8 cellular contexts compared by ENCODE assay signal in genomic region chr1:119647734-119648619, GRCh38.
A peak's percentile ranks its signal among the peaks of the same experiment; 100 is the strongest.
DNase-seq lines count a peak whose midpoint lies in the region; ATAC-seq and TF ChIP-seq lines count a peak whose summit lies in the region.

Gene ZNF697 (minus strand): TSS chr1:119648266. CDS start chr1:119626100, 22,166 bp downstream.

- peak; percentile 70 for ATAC-seq in HG02763 (IDR thresholded peaks at IDR 0.05; ENCODE audit: unreplicated experiment)

- H3K9me3 Mint-ChIP-seq in T-helper 1 cell treated with Interleukin-12 subunit alpha and Interleukin-12 subunit beta and Interleukin-4 antibody, amounts not matched to agents 30 μg/mL and 1 μg/mL, for 36 hours: no peaks in the 10 kb centered on the region

- TF ChIP-seq CTCF in 22Rv1 (IDR thresholded peaks at IDR 0.05): peak; percentile 70
- peak; percentile 8 for TF ChIP-seq CTCF in GM13976 (IDR thresholded peaks at IDR 0.05; ENCODE audit: borderline replicate concordance, control extremely low read depth, extremely low read depth, insufficient read depth, missing control alignments)

- no peaks in the 10 kb centered on the region for H3K36me3 Mint-ChIP-seq in T-helper 1 cell treated with Interleukin-12 subunit alpha and Interleukin-12 subunit beta and Interleukin-4 antibody, amounts not matched to agents 30 μg/mL and 1 μg/mL, for 36 hours (ENCODE audit: low read depth)

- H3K27ac ChIP-seq in 22Rv1 (peak within 1 kb of the TSS; percentile 80), cingulate gyrus (ENCODE audit: low read depth, low read length) (peak within 1 kb of the TSS; percentile 60)

- no peak within 1 kb of the TSS for H3K27ac Mint-ChIP-seq in T-helper 1 cell treated with Interleukin-12 subunit alpha and Interleukin-12 subunit beta and Interleukin-4 antibody, amounts not matched to agents 30 μg/mL and 1 μg/mL, for 36 hours

- peaks cover 4% of the 10 kb centered on the region for H3K4me1 Mint-ChIP-seq in T-helper 1 cell treated with Interleukin-12 subunit alpha and Interleukin-12 subunit beta and Interleukin-4 antibody, amounts not matched to agents 30 μg/mL and 1 μg/mL, for 36 hours (ENCODE audit: low read depth)

- H3K27me3 Mint-ChIP-seq in T-helper 1 cell treated with Interleukin-12 subunit alpha and Interleukin-12 subunit beta and Interleukin-4 antibody, amounts not matched to agents 30 μg/mL and 1 μg/mL, for 36 hours (ENCODE audit: low read depth): peaks cover 90% of the 10 kb centered on the region

- DNase-seq in GM13976 (ENCODE audit: low spot score) (peak; percentile 85), NCI-H1417 treated with DMSO at 0.1 percent for 48 hours (lab: John Stamatoyannopoulos, UW) (peak; percentile 73), kidney glomerular epithelial cell (lab: John Stamatoyannopoulos, UW) (peak; percentile 98)
- peak; percentile 24 to 60 for DNase-seq in stimulated activated CD4-positive, alpha-beta T cell treated with anti-CD3 and anti-CD28 coated beads, Interleukin-12 subunit alpha, Interleukin-12 subunit beta, amount 100 ng/mL, for 24 hours (ENCODE audit: low read depth in 2 of 2)

- in situ Hi-C loops in GM13976 (cut with MboI; ENCODE audit: low sequenced_read_pairs, unreplicated experiment): loop anchor here (25.0 kb wide), 1 partner anchor 336 kb away; no protein-coding TSS in a partner anchor

- peak within 1 kb of the TSS; percentile 77 for H3K4me3 Mint-ChIP-seq in T-helper 1 cell treated with Interleukin-12 subunit alpha and Interleukin-12 subunit beta and Interleukin-4 antibody, amounts not matched to agents 30 μg/mL and 1 μg/mL, for 36 hours

Comparison
In these comparisons a context has a peak if more than half of its experiments do, and no peak if none do; other contexts are left out.
1. Peak in every context shown above with its lines: DNase-seq, ATAC-seq and H3K27ac ChIP-seq.
2. DNase-seq: peak in every context shown above with its lines; median percentile 98 in kidney glomerular epithelial cell; 85 in GM13976; 73 in NCI-H1417 treated with DMSO at 0.1 percent for 48 hours; 42 in stimulated activated CD4-positive, alpha-beta T cell treated with anti-CD3 and anti-CD28 coated beads, Interleukin-12 subunit alpha, Interleukin-12 subunit beta, amount 100 ng/mL, for 24 hours.